ENCODE assay signal across 9 cellular contexts in genomic region chr11:119759324-119759723, GRCh38. TPM values are rescaled to one million over a fixed set of nuclear protein-coding genes. Genes with fewer than 3 reads are reported as not detected.
DNase-seq lines count a peak whose midpoint lies in the region; ATAC-seq, FAIRE-seq and TF ChIP-seq lines count a peak whose summit lies in the region.
"Had no signal": no experiment of that assay in that cellular context is flagged by ENCODE, and none has a peak within 500 bp of the region (broad histone marks: within the 10 kb centered on the region; RNA-seq: fewer than 3 reads in every experiment).

No MANE protein-coding gene starts in this region.

- ATAC-seq in HG02852 (IDR thresholded peaks at IDR 0.05; ENCODE audit: unreplicated experiment): no peak
- no peak for ATAC-seq in natural killer cell

- TF ChIP-seq CTCF in astrocyte (IDR thresholded peaks at IDR 0.05; ENCODE audit: insufficient read depth, low read depth, low read length) (no peak), sigmoid colon (IDR thresholded peaks at IDR 0.05) (no peak), natural killer cell (IDR thresholded peaks at IDR 0.05) (no peak)

- H3K27me3 ChIP-seq in astrocyte (ENCODE audit: insufficient read depth, low read length): peaks cover 7% of the 10 kb centered on the region
- peaks cover 0 to 9% (median 0%) of the 10 kb centered on the region in 3 donors for H3K27me3 ChIP-seq in sigmoid colon

- H3K27me3 Mint-ChIP-seq in astrocyte (ENCODE audit: low read depth, unreplicated experiment) (peaks cover 51% of the 10 kb centered on the region), natural killer cell (ENCODE audit: low read depth in 2 of 2) (peaks cover 10 to 19% of the 10 kb centered on the region in 2 donors)

- H3K36me3 ChIP-seq in astrocyte (ENCODE audit: insufficient read depth, low read length) (no peaks in the 10 kb centered on the region), sigmoid colon (no peaks in the 10 kb centered on the region)

- H3K27ac Mint-ChIP-seq in astrocyte (ENCODE audit: unreplicated experiment) (peak overlapping the region; percentile 34), natural killer cell (no peak overlapping the region)

- no peak overlapping the region for H3K4me3 Mint-ChIP-seq in astrocyte (ENCODE audit: unreplicated experiment)
- no peak overlapping the region for H3K4me3 Mint-ChIP-seq in natural killer cell

- peak; percentile 22 for DNase-seq in GM04504 (ENCODE audit: low read depth)
- peak; percentile 67 for DNase-seq in LHCN-M2 (ENCODE audit: low read depth)
- peak; percentile 80 for DNase-seq in astrocyte (ENCODE audit: low read depth)
- DNase-seq in myocyte (ENCODE audit: low read depth): peak; percentile 90
- no peak for DNase-seq in sigmoid colon
- no peak for DNase-seq in activated naive CD4-positive, alpha-beta T cell (lab: John Stamatoyannopoulos, UW)
- DNase-seq in natural killer cell: no peak

- H2AFZ ChIP-seq in astrocyte (ENCODE audit: low read depth, low read length): peak overlapping the region; percentile 74

- intact Hi-C loops in sigmoid colon (cut with DNase I): no loop called here
- intact Hi-C loops in natural killer cell (cut with micrococcal nuclease): no loop called here

- TF ChIP-seq EP300 in sigmoid colon (IDR thresholded peaks at IDR 0.05): no peak

- H3K9me3 Mint-ChIP-seq in astrocyte (ENCODE audit: unreplicated experiment): no peaks in the 10 kb centered on the region
- H3K9me3 Mint-ChIP-seq in natural killer cell: no peaks in the 10 kb centered on the region

- H3K9me3 ChIP-seq in astrocyte (ENCODE audit: insufficient read depth, low read depth, low read length): no peaks in the 10 kb centered on the region
- H3K9me3 ChIP-seq in sigmoid colon: no peaks in the 10 kb centered on the region

- FAIRE-seq in astrocyte (lab: Jason Lieb, UNC): no peak
- FAIRE-seq: TTC549 had no signal

- WGBS in sigmoid colon, 2 donors: 59 to 60% methylated on average over 8 of the region's 8 CpGs

- peaks cover 2% of the 10 kb centered on the region for H3K36me3 Mint-ChIP-seq in astrocyte (ENCODE audit: low read depth, unreplicated experiment)
- H3K36me3 Mint-ChIP-seq in natural killer cell: no peaks in the 10 kb centered on the region

- H3K4me3 ChIP-seq in astrocyte (ENCODE audit: insufficient read depth, low read depth, low read length) (peak overlapping the region; percentile 30), sigmoid colon (no peak overlapping the region)

- no peaks in the 10 kb centered on the region for H4K20me1 ChIP-seq in astrocyte (ENCODE audit: insufficient read depth, low read length)

- no peak overlapping the region for H3K9ac ChIP-seq in astrocyte (ENCODE audit: low read length)

- peaks cover 24% of the 10 kb centered on the region for H3K4me1 ChIP-seq in astrocyte (ENCODE audit: insufficient read depth, low read length)
- peaks cover 0 to 3% (median 0%) of the 10 kb centered on the region in 4 donors for H3K4me1 ChIP-seq in sigmoid colon

- peak overlapping the region; percentile 20 for H3K27ac ChIP-seq in astrocyte (ENCODE audit: low read depth, low read length)
- H3K27ac ChIP-seq in sigmoid colon: no peak overlapping the region

- no peaks in the 10 kb centered on the region for H3K79me2 ChIP-seq in astrocyte (ENCODE audit: insufficient read depth, low read length)

- peak overlapping the region; percentile 78 for H3K4me2 ChIP-seq in astrocyte (ENCODE audit: low read length)

- H3K4me1 Mint-ChIP-seq in astrocyte (ENCODE audit: low read depth, unreplicated experiment) (peaks cover 24% of the 10 kb centered on the region), natural killer cell (no peaks in the 10 kb centered on the region)

- TF ChIP-seq POLR2A in sigmoid colon (IDR thresholded peaks at IDR 0.05): no peak

RNA-seq across cellular contexts. Expression of gene NECTIN1, which starts 30.3 kb away (rescaled TPM):
- total RNA-seq in LHCN-M2 (2014; rRNA removed) (3.3 and 3.8 TPM in 2 replicates), astrocyte (16.9 and 17.7 TPM in 2 replicates), myocyte (3.4 and 4.0 TPM in 2 replicates), sigmoid colon (1 to 10 TPM in 3 of 4 donors, under 1 TPM in 1; 0.16 to 1.7 (median 1.1) TPM), natural killer cell (10 to 100 TPM in 1 of 3 donors, 1 to 10 TPM in 2; 5.8 to 18.8 (median 7.8) TPM)
- 5.0 TPM for polyA plus RNA-seq in LHCN-M2 (2012)
- polyA plus RNA-seq in myocyte (2012): 6.0 TPM
- polyA plus RNA-seq in sigmoid colon: 10 to 100 TPM in 1 of 3 donors, 1 to 10 TPM in 2; 2.8 to 19.0 (median 6.6) TPM

Comparison
In these comparisons a context has a peak if more than half of its experiments do, and no peak if none do; other contexts are left out.
1. DNase-seq: peak in GM04504 (single experiment), LHCN-M2 (single experiment), astrocyte (single experiment) and myocyte (single experiment); none in sigmoid colon (single experiment), activated naive CD4-positive, alpha-beta T cell (0 of 4) and natural killer cell (single experiment).